8 cellular contexts compared by ENCODE assay signal in genomic region chr9:13033959-13034695, GRCh38.
DNase-seq lines count a peak whose midpoint lies in the region; ATAC-seq and TF ChIP-seq lines count a peak whose summit lies in the region.

No MANE protein-coding gene starts in this region.

- TF ChIP-seq CTCF in GM20000 (IDR thresholded peaks at IDR 0.05; ENCODE audit: extremely low read depth, missing control alignments) (peak; percentile 72), WI38 (IDR thresholded peaks at IDR 0.05; ENCODE audit: low read depth, low read length) (peak; percentile 74)

- intact Hi-C loops in Right ventricle myocardium superior (cut with DNase I): loop anchor here (10.0 kb wide), 3 partner anchors 59 to 1731 kb away; no protein-coding TSS in a partner anchor
- intact Hi-C loops in posterior cingulate gyrus (cut with DNase I): loop anchor here (2.0 kb wide), 1 partner anchor 53 kb away; no protein-coding TSS in a partner anchor

- DNase-seq in AG20443 (ENCODE audit: low spot score) (peak; percentile 87), GM20000 (ENCODE audit: low spot score) (peak; percentile 70), NCI-H2081 (lab: John Stamatoyannopoulos, UW) (peak; percentile 84 to 91), Right ventricle myocardium superior (peak; percentile 69), posterior cingulate gyrus (peak; percentile 56 to 97 (median 72))

- ATAC-seq in Right ventricle myocardium superior (ENCODE audit: poor library complexity) (peak; percentile 93), HG02763 (IDR thresholded peaks at IDR 0.05; ENCODE audit: unreplicated experiment) (no peak)
- ATAC-seq in activated CD4-positive, CD25-positive, alpha-beta regulatory T cell treated with anti-CD3 and anti-CD28 coated beads, Interleukin-2, amount 50 U/mL, for 24 hours: no peak

- peak overlapping the region; percentile 8; the same call in 1 of the 2 replicates for H3K4me3 ChIP-seq in WI38 (ENCODE audit: low read depth, low read length)
